1 cellular context compared by ENCODE assay signal in genomic region chr10:42782446-42783180, GRCh38.
TF ChIP-seq lines count a peak whose summit lies in the region.

Gene BMS1 (plus strand): TSS chr10:42782795. CDS start chr10:42784395, 1,600 bp downstream.

TF ChIP-seq in WTC11, 78 proteins besides CTCF, POLR2A, EP300 and RAD21 (continued from another document and continues in another):
- TF ChIP-seq PRDM15 (CRISPR knock-in tag; IDR thresholded peaks at IDR 0.05) (no peak), ZSCAN18 (CRISPR knock-in tag; IDR thresholded peaks at IDR 0.05) (no peak), RELA (CRISPR knock-in tag; IDR thresholded peaks at IDR 0.05; ENCODE audit: borderline replicate concordance) (no peak), PRRX2 (CRISPR knock-in tag; IDR thresholded peaks at IDR 0.05) (0 out of 2 replicates have a peak, but pooled peaks have one; percentile 52), JAZF1 (CRISPR knock-in tag; IDR thresholded peaks at IDR 0.05) (no peak), FOXK1 (CRISPR knock-in tag; IDR thresholded peaks at IDR 0.05) (peak; percentile 88), ZNF532 (CRISPR knock-in tag; IDR thresholded peaks at IDR 0.05; ENCODE audit: borderline replicate concordance) (no peak), USF1 (CRISPR knock-in tag; IDR thresholded peaks at IDR 0.05) (peak; percentile 67), JUN (CRISPR knock-in tag; IDR thresholded peaks at IDR 0.05) (peak; percentile 68; the same call in 1 of the 2 replicates), ZNF317 (CRISPR knock-in tag; IDR thresholded peaks at IDR 0.05; ENCODE audit: borderline replicate concordance, low read depth) (no peak), ETV6 (CRISPR knock-in tag; IDR thresholded peaks at IDR 0.05) (no peak), IRF2 (CRISPR knock-in tag; IDR thresholded peaks at IDR 0.05; ENCODE audit: borderline replicate concordance, low read depth) (no peak), STAT6 (CRISPR knock-in tag; conservative IDR thresholded peaks at IDR 0.05; ENCODE audit: low read depth) (no peak), IRF1 (CRISPR knock-in tag; IDR thresholded peaks at IDR 0.05) (no peak), KAT7 (CRISPR knock-in tag; IDR thresholded peaks at IDR 0.05; ENCODE audit: borderline replicate concordance) (no peak), OVOL2 (CRISPR knock-in tag; IDR thresholded peaks at IDR 0.05; ENCODE audit: borderline replicate concordance) (no peak), NR1H2 (CRISPR knock-in tag; IDR thresholded peaks at IDR 0.05) (no peak), USF2 (CRISPR knock-in tag; IDR thresholded peaks at IDR 0.05) (no peak), ZNF671 (CRISPR knock-in tag; IDR thresholded peaks at IDR 0.05) (no peak), NR3C1 (CRISPR knock-in tag; conservative IDR thresholded peaks at IDR 0.05; ENCODE audit: low read depth) (no peak), FOXJ3 (CRISPR knock-in tag; IDR thresholded peaks at IDR 0.05; ENCODE audit: borderline replicate concordance) (no peak), ZNF425 (CRISPR knock-in tag; conservative IDR thresholded peaks at IDR 0.05) (0 out of 2 replicates have a peak, but pooled peaks have one; percentile 54), GRHL2 (CRISPR knock-in tag; IDR thresholded peaks at IDR 0.05; ENCODE audit: insufficient replicate concordance, severe bottlenecking) (no peak), ZNF423 (CRISPR knock-in tag; IDR thresholded peaks at IDR 0.05) (no peak), NFATC4 (CRISPR knock-in tag; IDR thresholded peaks at IDR 0.05) (no peak), ESRRA (CRISPR knock-in tag; IDR thresholded peaks at IDR 0.05; ENCODE audit: borderline replicate concordance) (no peak), RORB (CRISPR knock-in tag; IDR thresholded peaks at IDR 0.05) (no peak), ZNF281 (CRISPR knock-in tag; IDR thresholded peaks at IDR 0.05) (0 out of 2 replicates have a peak, but pooled peaks have one; percentile 32), ZNF138 (CRISPR knock-in tag; conservative IDR thresholded peaks at IDR 0.05) (no peak), EMX1 (CRISPR knock-in tag; IDR thresholded peaks at IDR 0.05) (no peak), NR2C2 (CRISPR knock-in tag; IDR thresholded peaks at IDR 0.05) (peak; percentile 51; the same call in 1 of the 2 replicates), HMGXB4 (CRISPR knock-in tag; IDR thresholded peaks at IDR 0.05) (peak; percentile 57; the same call in 1 of the 2 replicates)
